In the genomic region with DNA sequence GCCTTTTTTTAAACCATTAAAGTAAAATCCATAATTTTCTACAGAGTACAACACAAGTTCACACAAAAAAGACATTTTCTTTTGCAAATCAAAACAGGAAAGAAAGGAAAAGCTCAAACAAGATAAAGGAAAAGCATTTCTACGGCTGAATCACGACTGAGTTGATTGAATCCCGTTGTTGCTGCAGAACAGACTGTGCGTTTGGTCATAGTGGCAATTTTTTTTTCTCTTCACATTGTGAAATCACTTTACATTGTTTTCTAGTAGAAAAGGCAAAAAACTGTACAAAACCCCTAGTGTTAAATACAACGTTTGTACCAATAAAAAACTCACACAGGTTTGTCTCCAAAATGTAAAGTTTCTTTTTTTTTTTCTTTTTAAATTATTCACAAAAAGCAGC, we compare ENCODE assay signal across 10 cellular contexts. TPM values are rescaled to one million over a fixed set of nuclear protein-coding genes. Genes with fewer than 3 reads are reported as not detected.
DNase-seq lines count a peak whose midpoint lies in the region; ATAC-seq and TF ChIP-seq lines count a peak whose summit lies in the region.
"Had no signal": no experiment of that assay in that cellular context is flagged by ENCODE, and none has a peak within 500 bp of the region (broad histone marks: within the 10 kb centered on the region; RNA-seq: fewer than 3 reads in every experiment).

No MANE protein-coding gene starts in this region.

- peaks cover 11% of the 10 kb centered on the region for H3K4me1 Mint-ChIP-seq in activated naive CD4-positive, alpha-beta T cell treated with anti-CD3 and anti-CD28 coated beads, Interleukin-2, amount 50 U/mL, for 24 hours
- no peaks in the 10 kb centered on the region for H3K4me1 Mint-ChIP-seq in activated naive CD4-positive, alpha-beta T cell treated with anti-CD3 and anti-CD28 coated beads, Interleukin-2, amount 10 ng/mL, durations not matched to agents 7 days and 5 days

- CTCF ChIA-PET in activated naive CD4-positive, alpha-beta T cell treated with anti-CD3 and anti-CD28 coated beads, Interleukin-2, amount 10 ng/mL, durations not matched to agents 7 days and 5 days (lab: Charles Lee): interaction anchor here (1.5 kb wide), 1 partner anchor 12 kb away, joined by 3 read pairs; no protein-coding TSS in a partner anchor

- no peak overlapping the region for H3K4me3 ChIP-seq in mesodermal cell (ENCODE audit: extremely low read depth, insufficient read depth, low read length, poor library complexity, severe bottlenecking)
- H3K4me3 ChIP-seq in thyroid gland (replicated peaks in 1 of 3): no peak overlapping the region
- H3K4me3 ChIP-seq: Peyer's patch had no signal

- peaks cover 81% of the 10 kb centered on the region for H3K36me3 ChIP-seq in mesodermal cell (ENCODE audit: control insufficient read depth, insufficient read depth, low read length)
- H3K36me3 ChIP-seq in thyroid gland: peaks cover 7 to 9% of the 10 kb centered on the region in 2 donors

- H3K27me3 ChIP-seq in thyroid gland: no peaks in the 10 kb centered on the region
- H3K27me3 ChIP-seq: Peyer's patch had no signal

- H3K4me1 ChIP-seq in mesodermal cell (ENCODE audit: control insufficient read depth, insufficient read depth, low read length, poor library complexity, severe bottlenecking): peaks cover 10% of the 10 kb centered on the region
- peaks cover 33 to 44% of the 10 kb centered on the region in 2 donors for H3K4me1 ChIP-seq in thyroid gland

- no peak for DNase-seq in activated naive CD4-positive, alpha-beta T cell treated with anti-CD3 and anti-CD28 coated beads, Interleukin-2, amount 10 ng/mL, durations not matched to agents 7 days and 5 days
- DNase-seq in caudate nucleus (lab: John Stamatoyannopoulos, UW) (no peak), thyroid gland (no peak), NCI-H524 (lab: John Stamatoyannopoulos, UW) (no peak)

- intact Hi-C loops in thyroid gland (cut with DNase I): no loop called here

- H3K27me3 Mint-ChIP-seq in activated naive CD4-positive, alpha-beta T cell treated with anti-CD3 and anti-CD28 coated beads, Interleukin-2, amount 50 U/mL, for 24 hours: no peaks in the 10 kb centered on the region
- no peaks in the 10 kb centered on the region for H3K27me3 Mint-ChIP-seq in activated naive CD4-positive, alpha-beta T cell treated with anti-CD3 and anti-CD28 coated beads, Interleukin-2, amount 10 ng/mL, durations not matched to agents 7 days and 5 days
- H3K27me3 Mint-ChIP-seq: central memory CD8-positive, alpha-beta T cell had no signal

- 92 to 94% methylated on average over 3 to 5 of the region's 5 CpGs for WGBS in mesodermal cell (ENCODE audit: insufficient coverage in 2 of 2), 2 experiments
- WGBS in thyroid gland, 2 donors: 56 to 67% methylated on average over 5 of the region's 5 CpGs

- no peak overlapping the region for H3K4me3 Mint-ChIP-seq in activated naive CD4-positive, alpha-beta T cell treated with anti-CD3 and anti-CD28 coated beads, Interleukin-2, amount 50 U/mL, for 24 hours
- no peak overlapping the region for H3K4me3 Mint-ChIP-seq in activated naive CD4-positive, alpha-beta T cell treated with anti-CD3 and anti-CD28 coated beads, Interleukin-2, amount 10 ng/mL, durations not matched to agents 7 days and 5 days
- H3K4me3 Mint-ChIP-seq: central memory CD8-positive, alpha-beta T cell had no signal

- H3K9me3 ChIP-seq in mesodermal cell (ENCODE audit: control insufficient read depth, low read length) (no peaks in the 10 kb centered on the region), thyroid gland (no peaks in the 10 kb centered on the region)
- H3K9me3 ChIP-seq: Peyer's patch had no signal

- ATAC-seq in activated CD4-positive, CD25-positive, alpha-beta regulatory T cell treated with anti-CD3 and anti-CD28 coated beads, Interleukin-2, amount 50 U/mL, for 24 hours: no peak
- no peak for ATAC-seq in HG02759 (IDR thresholded peaks at IDR 0.05; ENCODE audit: unreplicated experiment)

- peaks cover 6% of the 10 kb centered on the region for H3K36me3 Mint-ChIP-seq in activated naive CD4-positive, alpha-beta T cell treated with anti-CD3 and anti-CD28 coated beads, Interleukin-2, amount 50 U/mL, for 24 hours
- peaks cover 39% of the 10 kb centered on the region for H3K36me3 Mint-ChIP-seq in activated naive CD4-positive, alpha-beta T cell treated with anti-CD3 and anti-CD28 coated beads, Interleukin-2, amount 10 ng/mL, durations not matched to agents 7 days and 5 days

- TF ChIP-seq POLR2A in thyroid gland (IDR thresholded peaks at IDR 0.05): no peak

- H3K27ac Mint-ChIP-seq in activated naive CD4-positive, alpha-beta T cell treated with anti-CD3 and anti-CD28 coated beads, Interleukin-2, amount 50 U/mL, for 24 hours: peak overlapping the region; percentile 14
- no peak overlapping the region for H3K27ac Mint-ChIP-seq in activated naive CD4-positive, alpha-beta T cell treated with anti-CD3 and anti-CD28 coated beads, Interleukin-2, amount 10 ng/mL, durations not matched to agents 7 days and 5 days

- no peak for TF ChIP-seq CTCF in thyroid gland (IDR thresholded peaks at IDR 0.05)

- H3K27ac ChIP-seq in caudate nucleus (ENCODE audit: low read depth, low read length) (peak overlapping the region; percentile 80), mesodermal cell (ENCODE audit: low read depth, low read length, severe bottlenecking) (peak overlapping the region; percentile 36), thyroid gland (peak overlapping the region in 2 of 3 donors; percentile 56 to 64)

- no peaks in the 10 kb centered on the region for H3K9me3 Mint-ChIP-seq in activated naive CD4-positive, alpha-beta T cell treated with anti-CD3 and anti-CD28 coated beads, Interleukin-2, amount 50 U/mL, for 24 hours
- H3K9me3 Mint-ChIP-seq in activated naive CD4-positive, alpha-beta T cell treated with anti-CD3 and anti-CD28 coated beads, Interleukin-2, amount 10 ng/mL, durations not matched to agents 7 days and 5 days: no peaks in the 10 kb centered on the region
- H3K9me3 Mint-ChIP-seq: central memory CD8-positive, alpha-beta T cell had no signal

RNA-seq across cellular contexts. Expression of gene RAPSN, which starts 17.3 kb away (rescaled TPM):
- polyA plus RNA-seq in mesodermal cell (2013, experiment 1 of 2): not detected
- not detected for polyA plus RNA-seq in mesodermal cell (2013, experiment 2 of 2)
- total RNA-seq in thyroid gland: under 1 TPM in 1 of 4 donors, not detected in 3; 0.67 TPM

RNA-seq across cellular contexts. Expression of gene PSMC3, which starts 40.0 kb away (rescaled TPM):
- 153 TPM for polyA plus RNA-seq in mesodermal cell (2013, experiment 1 of 2)
- 143 TPM for polyA plus RNA-seq in mesodermal cell (2013, experiment 2 of 2)
- 100 to 1,000 TPM in 2 of 4 donors, 10 to 100 TPM in 2; 92.7 to 240 (median 123) TPM for total RNA-seq in thyroid gland

RNA-seq across cellular contexts. Expression of gene SLC39A13, which starts 57.8 kb away (rescaled TPM):
- polyA plus RNA-seq in mesodermal cell (2013, experiment 1 of 2): 49.3 TPM
- polyA plus RNA-seq in mesodermal cell (2013, experiment 2 of 2): 39.5 TPM
- 10 to 100 TPM; 51.3 to 84.3 (median 66.8) TPM for total RNA-seq in thyroid gland
